5 cellular contexts compared by ENCODE assay signal in the genomic region with DNA sequence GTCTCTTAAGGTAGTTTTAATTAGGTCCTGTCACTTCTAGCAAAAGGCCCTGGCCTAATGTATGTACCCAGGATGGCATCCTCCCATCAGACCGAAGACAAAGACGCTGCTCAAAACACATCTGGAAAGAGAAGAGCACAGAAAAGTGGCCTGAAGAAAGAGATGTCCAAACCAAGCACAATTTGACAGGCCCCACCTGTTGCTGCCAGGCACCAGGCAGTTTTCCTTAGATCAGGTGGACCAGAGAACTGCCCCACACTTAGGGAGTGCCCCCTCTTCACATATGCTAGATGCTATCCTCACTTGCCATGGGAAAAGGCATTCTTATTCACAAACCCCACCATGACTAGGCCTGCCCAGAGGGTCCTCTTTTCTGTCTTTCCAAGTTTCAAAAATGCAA.
"Had no signal": no experiment of that assay in that cellular context is flagged by ENCODE, and none has a peak within 500 bp of the region (broad histone marks: within the 10 kb centered on the region; RNA-seq: fewer than 3 reads in every experiment).

No MANE protein-coding gene starts in this region.

- H3K27ac ChIP-seq: HL-60 had no signal

- H3K4me3 ChIP-seq: K562 had no signal

- DNase-seq: IMR-90, KBM-7, KG1 had no signal
